Comparison of ENCODE assay signal across 7 cellular contexts in the genomic region with DNA sequence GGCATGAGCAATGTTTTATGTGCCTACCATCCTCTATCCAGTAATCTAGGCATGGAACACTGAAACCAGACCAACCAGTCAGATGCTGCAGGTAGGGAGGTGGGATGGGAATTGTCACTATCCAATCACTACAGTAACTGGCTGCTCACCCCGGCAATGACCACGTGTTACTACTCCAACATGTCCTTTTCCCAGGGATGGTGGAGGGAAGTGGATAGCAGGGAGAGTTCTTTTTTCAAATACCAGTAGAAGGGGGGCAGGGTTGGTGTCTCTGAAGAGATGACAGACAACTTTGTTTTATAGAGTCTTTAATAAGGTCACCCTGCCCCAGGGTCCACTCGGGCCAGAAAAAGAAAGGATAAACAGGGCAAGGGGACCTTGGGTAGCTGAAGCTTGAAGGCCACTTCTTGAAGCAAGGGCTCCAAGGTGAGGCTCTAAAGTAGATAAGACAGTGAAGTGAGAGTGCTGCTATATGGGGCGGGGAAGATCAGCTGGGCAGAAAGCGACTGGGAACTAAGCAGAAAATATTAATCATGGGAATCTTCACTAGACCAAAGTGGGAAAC. TPM values are rescaled to one million over a fixed set of nuclear protein-coding genes. Genes with fewer than 3 reads are reported as not detected.
DNase-seq lines count a peak whose midpoint lies in the region; ATAC-seq and TF ChIP-seq lines count a peak whose summit lies in the region.
"Had no signal": no experiment of that assay in that cellular context is flagged by ENCODE, and none has a peak within 500 bp of the region (broad histone marks: within the 10 kb centered on the region; RNA-seq: fewer than 3 reads in every experiment).

No MANE protein-coding gene starts in this region.

- no peaks in the 10 kb centered on the region for H3K9me3 ChIP-seq in MM.1S (replicated peaks; ENCODE audit: insufficient read depth, low read length)
- no peaks in the 10 kb centered on the region for H3K9me3 ChIP-seq in skeletal muscle satellite cell (replicated peaks; ENCODE audit: low read length)

- peaks cover 7% of the 10 kb centered on the region; the same call in 1 of the 2 replicates for H3K4me1 ChIP-seq in MM.1S (ENCODE audit: low read length)
- H3K4me1 ChIP-seq in skeletal muscle satellite cell (ENCODE audit: control insufficient read depth, insufficient read depth, low read length): peaks cover 37% of the 10 kb centered on the region

- peaks cover 26% of the 10 kb centered on the region for H3K79me2 ChIP-seq in MM.1S (ENCODE audit: low read length)

- DNase-seq in MM.1S (no peak), endothelial cell (ENCODE audit: low spot score) (no peak), NCI-H748 (lab: John Stamatoyannopoulos, UW; ENCODE audit: unreplicated experiment) (no peak)
- DNase-seq in stimulated activated CD4-positive, alpha-beta T cell treated with anti-CD3 and anti-CD28 coated beads, Interleukin-2, amount 100 ng/mL, for 24 hours: no peak

- peak overlapping the region; percentile 98 for H3K4me3 Mint-ChIP-seq in endothelial cell (ENCODE audit: unreplicated experiment)

- TF ChIP-seq CTCF in MM.1S (IDR thresholded peaks at IDR 0.05; ENCODE audit: low read length) (no peak), endothelial cell (IDR thresholded peaks at IDR 0.05; ENCODE audit: unreplicated experiment) (no peak)

- H3K9me3 Mint-ChIP-seq in endothelial cell (ENCODE audit: unreplicated experiment): no peaks in the 10 kb centered on the region

- H3K36me3 ChIP-seq in MM.1S (replicated peaks; ENCODE audit: insufficient read depth, low read length) (no peaks in the 10 kb centered on the region; the same call in 1 of the 2 replicates), skeletal muscle satellite cell (ENCODE audit: insufficient read depth, low read length) (peaks cover 58% of the 10 kb centered on the region)

- no peak overlapping the region for H3K4me3 ChIP-seq in MM.1S (ENCODE audit: low read length)
- peak overlapping the region; percentile 29 for H3K4me3 ChIP-seq in skeletal muscle satellite cell (ENCODE audit: low read length)

- H3K36me3 Mint-ChIP-seq in endothelial cell (ENCODE audit: low read depth, unreplicated experiment): peaks cover 38% of the 10 kb centered on the region

- H3K27ac ChIP-seq in MM.1S (ENCODE audit: low read length): peak overlapping the region; percentile 10; the same call in 1 of the 2 replicates

- peaks cover 27% of the 10 kb centered on the region for H3K4me1 Mint-ChIP-seq in endothelial cell (ENCODE audit: unreplicated experiment)

- no peak overlapping the region for H2AFZ ChIP-seq in MM.1S (ENCODE audit: low read length)

- no peaks in the 10 kb centered on the region for H3K9me2 ChIP-seq in MM.1S (replicated peaks; ENCODE audit: insufficient read depth, low read length)

- peak overlapping the region; percentile 72; the same call in 1 of the 2 replicates for H3K4me2 ChIP-seq in MM.1S (ENCODE audit: low read depth, low read length)
- H3K4me2 ChIP-seq in skeletal muscle satellite cell (ENCODE audit: low read length): peak overlapping the region; percentile 91

- no peaks in the 10 kb centered on the region for H3F3A ChIP-seq in MM.1S (ENCODE audit: insufficient read depth, low read length)

- H3K27me3 Mint-ChIP-seq in endothelial cell (ENCODE audit: unreplicated experiment): peaks cover 8% of the 10 kb centered on the region

- peak overlapping the region; percentile 95 for H3K27ac Mint-ChIP-seq in endothelial cell (ENCODE audit: unreplicated experiment)

- no peak overlapping the region for H3K9ac ChIP-seq in MM.1S (ENCODE audit: low read length)
- peak overlapping the region; percentile 97 for H3K9ac ChIP-seq in skeletal muscle satellite cell (ENCODE audit: low read depth, low read length)

- ATAC-seq in HG02938 (IDR thresholded peaks at IDR 0.05; ENCODE audit: unreplicated experiment): no peak

- H4K20me1 ChIP-seq in MM.1S (ENCODE audit: insufficient read depth, low read length): no peaks in the 10 kb centered on the region

- no peaks in the 10 kb centered on the region for H3K27me3 ChIP-seq in MM.1S (replicated peaks; ENCODE audit: insufficient read depth, low read length)
- no peaks in the 10 kb centered on the region for H3K27me3 ChIP-seq in skeletal muscle satellite cell (ENCODE audit: control insufficient read depth, insufficient read depth, low read length)

RNA-seq across cellular contexts. Expression of a gene that starts 14.7 kb away (rescaled TPM):
- 13.6 TPM for total RNA-seq in endothelial cell (ENCODE audit: unreplicated experiment)
- 3.5 and 4.1 TPM in 2 replicates for total RNA-seq in skeletal muscle satellite cell (2012; rRNA removed)

RNA-seq across cellular contexts. Expression of a gene that starts 22.9 kb away (rescaled TPM):
- 226 TPM for total RNA-seq in endothelial cell (ENCODE audit: unreplicated experiment)
- 64.4 and 77.3 TPM in 2 replicates for total RNA-seq in skeletal muscle satellite cell (2012; rRNA removed)

RNA-seq across cellular contexts. Expression of a gene that starts 23.2 kb away (rescaled TPM):
- 55.2 TPM for total RNA-seq in endothelial cell (ENCODE audit: unreplicated experiment)
- 33.5 and 45.9 TPM in 2 replicates for total RNA-seq in skeletal muscle satellite cell (2012; rRNA removed)

RNA-seq across cellular contexts. Expression of a gene that starts 30.0 kb away (rescaled TPM):
- total RNA-seq in endothelial cell (ENCODE audit: unreplicated experiment): not detected
- not detected in 2 replicates for total RNA-seq in skeletal muscle satellite cell (2012; rRNA removed)
- total RNA-seq: SK-MEL-5 had no signal

RNA-seq across cellular contexts. Expression of a gene that starts 32.7 kb away (rescaled TPM):
- total RNA-seq in endothelial cell (ENCODE audit: unreplicated experiment): not detected
- not detected in 2 replicates for total RNA-seq in skeletal muscle satellite cell (2012; rRNA removed)
- total RNA-seq: SK-MEL-5 had no signal
